In the genomic region with DNA sequence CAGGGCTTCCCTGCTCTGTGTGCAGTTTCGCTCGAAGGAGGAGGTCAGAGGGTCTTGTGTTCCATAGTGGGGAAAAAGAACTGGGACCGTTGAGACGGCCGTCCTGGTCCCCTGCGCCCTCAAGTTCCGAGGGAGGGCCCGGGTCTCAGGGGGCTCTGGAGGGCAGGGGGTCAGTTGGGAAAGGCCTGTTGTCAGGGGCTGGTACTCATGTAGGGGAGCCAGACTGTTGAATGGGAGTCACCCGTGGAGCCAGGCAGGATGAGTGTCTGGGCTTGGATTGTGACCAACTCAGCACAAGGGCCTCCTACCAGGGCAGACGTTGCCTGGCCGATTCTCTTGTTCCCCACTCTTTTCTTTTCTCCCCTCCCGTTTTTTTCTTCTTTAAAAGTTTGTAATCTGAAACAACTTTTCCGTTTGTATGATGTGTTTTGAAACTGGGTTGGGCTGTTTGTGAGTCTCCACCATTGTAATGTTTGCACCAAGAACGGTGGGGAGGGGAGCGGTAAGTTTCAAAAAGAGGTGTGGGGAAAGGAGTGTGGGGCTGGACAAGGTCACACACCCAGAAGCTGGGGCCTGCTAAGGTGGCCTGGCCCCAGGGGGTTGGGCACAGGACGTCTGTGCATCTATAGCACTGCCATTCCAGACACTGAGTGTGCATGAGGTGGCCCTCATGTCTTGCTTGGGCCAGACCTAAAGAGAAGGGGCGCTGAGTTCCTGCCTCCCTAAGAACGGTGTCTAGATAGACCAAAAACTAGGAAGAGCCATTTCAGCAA, we compare ENCODE assay signal across 1 cellular context.
A peak's percentile ranks its signal among the peaks of the same experiment; 100 is the strongest.
TF ChIP-seq lines count a peak whose summit lies in the region.

No MANE protein-coding gene starts in this region.

TF ChIP-seq in HepG2, 621 proteins besides CTCF, POLR2A, EP300 and RAD21 (continued from another document and continues in another):
- TF ChIP-seq, protein P1, sequence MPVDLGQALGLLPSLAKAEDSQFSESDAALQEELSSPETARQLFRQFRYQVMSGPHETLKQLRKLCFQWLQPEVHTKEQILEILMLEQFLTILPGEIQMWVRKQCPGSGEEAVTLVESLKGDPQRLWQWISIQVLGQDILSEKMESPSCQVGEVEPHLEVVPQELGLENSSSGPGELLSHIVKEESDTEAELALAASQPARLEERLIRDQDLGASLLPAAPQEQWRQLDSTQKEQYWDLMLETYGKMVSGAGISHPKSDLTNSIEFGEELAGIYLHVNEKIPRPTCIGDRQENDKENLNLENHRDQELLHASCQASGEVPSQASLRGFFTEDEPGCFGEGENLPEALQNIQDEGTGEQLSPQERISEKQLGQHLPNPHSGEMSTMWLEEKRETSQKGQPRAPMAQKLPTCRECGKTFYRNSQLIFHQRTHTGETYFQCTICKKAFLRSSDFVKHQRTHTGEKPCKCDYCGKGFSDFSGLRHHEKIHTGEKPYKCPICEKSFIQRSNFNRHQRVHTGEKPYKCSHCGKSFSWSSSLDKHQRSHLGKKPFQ (CRISPR knock-in tag; IDR thresholded peaks at IDR 0.05; ENCODE audit: insufficient replicate concordance) = peak; percentile 10
- TF ChIP-seq TBX2 (CRISPR knock-in tag; IDR thresholded peaks at IDR 0.05; ENCODE audit: borderline replicate concordance) (no peak; the same call in 1 of the 2 replicates), ZNF776 (CRISPR knock-in tag; IDR thresholded peaks at IDR 0.05) (0 out of 2 replicates have a peak, but pooled peaks have one; percentile 16), PTBP1 (IDR thresholded peaks at IDR 0.05; ENCODE audit: low read depth, low read length, poor library complexity, severe bottlenecking) (peak; percentile 4), ZNF891 (CRISPR knock-in tag; IDR thresholded peaks at IDR 0.05) (no peak), ZNF552 (CRISPR knock-in tag; IDR thresholded peaks at IDR 0.05; ENCODE audit: borderline replicate concordance) (no peak), PITX1 (CRISPR knock-in tag; IDR thresholded peaks at IDR 0.05) (no peak), ASH2L (IDR thresholded peaks at IDR 0.05; ENCODE audit: insufficient read length, low read depth, low read length) (peak; percentile 57), CC2D1A (CRISPR knock-in tag; IDR thresholded peaks at IDR 0.05) (0 out of 2 replicates have a peak, but pooled peaks have one; percentile 50), AGO1 (IDR thresholded peaks at IDR 0.05; ENCODE audit: low read depth, low read length, poor library complexity, severe bottlenecking) (peak; percentile 46), ZNF333 (CRISPR knock-in tag; IDR thresholded peaks at IDR 0.05; ENCODE audit: borderline replicate concordance) (0 out of 2 replicates have a peak, but pooled peaks have one; percentile 8), ZNF703 (CRISPR knock-in tag; IDR thresholded peaks at IDR 0.05; ENCODE audit: borderline replicate concordance) (no peak), KDM5A (IDR thresholded peaks at IDR 0.05; ENCODE audit: borderline replicate concordance, low read length) (no peak), ZC3H4 (CRISPR knock-in tag; IDR thresholded peaks at IDR 0.05; ENCODE audit: borderline replicate concordance) (no peak), U2AF2 (IDR thresholded peaks at IDR 0.05; ENCODE audit: low read depth, low read length) (0 out of 2 replicates have a peak, but pooled peaks have one; percentile 15), KDM5B (CRISPR knock-in tag; IDR thresholded peaks at IDR 0.05; ENCODE audit: borderline replicate concordance) (0 out of 2 replicates have a peak, but pooled peaks have one; percentile 18), ZMAT3 (CRISPR knock-in tag; conservative IDR thresholded peaks at IDR 0.05) (no peak), ZNF136 (CRISPR knock-in tag; IDR thresholded peaks at IDR 0.05; ENCODE audit: low read depth) (no peak), ZNF775 (CRISPR knock-in tag; IDR thresholded peaks at IDR 0.05; ENCODE audit: borderline replicate concordance) (no peak), ZNF629 (CRISPR knock-in tag; conservative IDR thresholded peaks at IDR 0.05) (no peak), NKX3-1 (CRISPR knock-in tag; IDR thresholded peaks at IDR 0.05) (no peak), KMT2A (CRISPR knock-in tag; IDR thresholded peaks at IDR 0.05) (peak; percentile 4; the same call in 1 of the 2 replicates), CREM (IDR thresholded peaks at IDR 0.05) (no peak), CREM (CRISPR knock-in tag; IDR thresholded peaks at IDR 0.05) (no peak), ZNF547 (CRISPR knock-in tag; IDR thresholded peaks at IDR 0.05) (no peak), ZNF331 (CRISPR knock-in tag; IDR thresholded peaks at IDR 0.05) (no peak), ZNF879 (CRISPR knock-in tag; IDR thresholded peaks at IDR 0.05) (no peak), SRSF4 (IDR thresholded peaks at IDR 0.05; ENCODE audit: low read depth, low read length, poor library complexity, severe bottlenecking) (no peak), ZNF501 (CRISPR knock-in tag; IDR thresholded peaks at IDR 0.05) (peak; percentile 40; the same call in 1 of the 2 replicates), YEATS2 (CRISPR knock-in tag; IDR thresholded peaks at IDR 0.05; ENCODE audit: borderline replicate concordance) (no peak), ZNF737 (CRISPR knock-in tag; IDR thresholded peaks at IDR 0.05; ENCODE audit: borderline replicate concordance) (no peak), SALL2 (CRISPR knock-in tag; IDR thresholded peaks at IDR 0.05) (no peak; the same call in 1 of the 2 replicates)
- TF ChIP-seq, protein P2, sequence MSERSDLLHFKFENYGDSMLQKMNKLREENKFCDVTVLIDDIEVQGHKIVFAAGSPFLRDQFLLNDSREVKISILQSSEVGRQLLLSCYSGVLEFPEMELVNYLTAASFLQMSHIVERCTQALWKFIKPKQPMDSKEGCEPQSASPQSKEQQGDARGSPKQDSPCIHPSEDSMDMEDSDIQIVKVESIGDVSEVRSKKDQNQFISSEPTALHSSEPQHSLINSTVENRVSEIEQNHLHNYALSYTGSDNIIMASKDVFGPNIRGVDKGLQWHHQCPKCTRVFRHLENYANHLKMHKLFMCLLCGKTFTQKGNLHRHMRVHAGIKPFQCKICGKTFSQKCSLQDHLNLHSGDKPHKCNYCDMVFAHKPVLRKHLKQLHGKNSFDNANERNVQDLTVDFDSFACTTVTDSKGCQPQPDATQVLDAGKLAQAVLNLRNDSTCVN (CRISPR knock-in tag; IDR thresholded peaks at IDR 0.05; ENCODE audit: borderline replicate concordance) = no peak
- TF ChIP-seq, protein P3, sequence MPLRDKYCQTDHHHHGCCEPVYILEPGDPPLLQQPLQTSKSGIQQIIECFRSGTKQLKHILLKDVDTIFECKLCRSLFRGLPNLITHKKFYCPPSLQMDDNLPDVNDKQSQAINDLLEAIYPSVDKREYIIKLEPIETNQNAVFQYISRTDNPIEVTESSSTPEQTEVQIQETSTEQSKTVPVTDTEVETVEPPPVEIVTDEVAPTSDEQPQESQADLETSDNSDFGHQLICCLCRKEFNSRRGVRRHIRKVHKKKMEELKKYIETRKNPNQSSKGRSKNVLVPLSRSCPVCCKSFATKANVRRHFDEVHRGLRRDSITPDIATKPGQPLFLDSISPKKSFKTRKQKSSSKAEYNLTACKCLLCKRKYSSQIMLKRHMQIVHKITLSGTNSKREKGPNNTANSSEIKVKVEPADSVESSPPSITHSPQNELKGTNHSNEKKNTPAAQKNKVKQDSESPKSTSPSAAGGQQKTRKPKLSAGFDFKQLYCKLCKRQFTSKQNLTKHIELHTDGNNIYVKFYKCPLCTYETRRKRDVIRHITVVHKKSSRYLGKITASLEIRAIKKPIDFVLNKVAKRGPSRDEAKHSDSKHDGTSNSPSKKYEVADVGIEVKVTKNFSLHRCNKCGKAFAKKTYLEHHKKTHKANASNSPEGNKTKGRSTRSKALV (CRISPR knock-in tag; IDR thresholded peaks at IDR 0.05) = no peak
- TF ChIP-seq, protein P4, sequence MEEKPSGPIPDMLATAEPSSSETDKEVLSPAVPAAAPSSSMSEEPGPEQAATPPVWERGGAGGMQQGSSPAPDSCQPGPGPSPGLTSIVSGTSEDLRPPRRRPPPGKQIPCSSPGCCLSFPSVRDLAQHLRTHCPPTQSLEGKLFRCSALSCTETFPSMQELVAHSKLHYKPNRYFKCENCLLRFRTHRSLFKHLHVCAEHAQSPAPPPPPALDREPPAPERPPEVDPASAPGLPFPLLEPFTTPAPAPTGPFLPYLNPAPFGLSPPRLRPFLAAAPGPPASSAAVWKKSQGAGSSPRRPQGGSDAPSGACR (CRISPR knock-in tag; IDR thresholded peaks at IDR 0.05) = no peak
- TF ChIP-seq, protein P5, sequence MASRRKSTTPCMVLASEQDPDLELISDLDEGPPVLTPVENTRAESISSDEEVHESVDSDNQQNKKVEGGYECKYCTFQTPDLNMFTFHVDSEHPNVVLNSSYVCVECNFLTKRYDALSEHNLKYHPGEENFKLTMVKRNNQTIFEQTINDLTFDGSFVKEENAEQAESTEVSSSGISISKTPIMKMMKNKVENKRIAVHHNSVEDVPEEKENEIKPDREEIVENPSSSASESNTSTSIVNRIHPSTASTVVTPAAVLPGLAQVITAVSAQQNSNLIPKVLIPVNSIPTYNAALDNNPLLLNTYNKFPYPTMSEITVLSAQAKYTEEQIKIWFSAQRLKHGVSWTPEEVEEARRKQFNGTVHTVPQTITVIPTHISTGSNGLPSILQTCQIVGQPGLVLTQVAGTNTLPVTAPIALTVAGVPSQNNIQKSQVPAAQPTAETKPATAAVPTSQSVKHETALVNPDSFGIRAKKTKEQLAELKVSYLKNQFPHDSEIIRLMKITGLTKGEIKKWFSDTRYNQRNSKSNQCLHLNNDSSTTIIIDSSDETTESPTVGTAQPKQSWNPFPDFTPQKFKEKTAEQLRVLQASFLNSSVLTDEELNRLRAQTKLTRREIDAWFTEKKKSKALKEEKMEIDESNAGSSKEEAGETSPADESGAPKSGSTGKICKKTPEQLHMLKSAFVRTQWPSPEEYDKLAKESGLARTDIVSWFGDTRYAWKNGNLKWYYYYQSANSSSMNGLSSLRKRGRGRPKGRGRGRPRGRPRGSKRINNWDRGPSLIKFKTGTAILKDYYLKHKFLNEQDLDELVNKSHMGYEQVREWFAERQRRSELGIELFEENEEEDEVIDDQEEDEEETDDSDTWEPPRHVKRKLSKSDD (CRISPR knock-in tag; IDR thresholded peaks at IDR 0.05; ENCODE audit: low read depth) = 0 out of 2 replicates have a peak, but pooled peaks have one; percentile 4
- TF ChIP-seq, protein P6, sequence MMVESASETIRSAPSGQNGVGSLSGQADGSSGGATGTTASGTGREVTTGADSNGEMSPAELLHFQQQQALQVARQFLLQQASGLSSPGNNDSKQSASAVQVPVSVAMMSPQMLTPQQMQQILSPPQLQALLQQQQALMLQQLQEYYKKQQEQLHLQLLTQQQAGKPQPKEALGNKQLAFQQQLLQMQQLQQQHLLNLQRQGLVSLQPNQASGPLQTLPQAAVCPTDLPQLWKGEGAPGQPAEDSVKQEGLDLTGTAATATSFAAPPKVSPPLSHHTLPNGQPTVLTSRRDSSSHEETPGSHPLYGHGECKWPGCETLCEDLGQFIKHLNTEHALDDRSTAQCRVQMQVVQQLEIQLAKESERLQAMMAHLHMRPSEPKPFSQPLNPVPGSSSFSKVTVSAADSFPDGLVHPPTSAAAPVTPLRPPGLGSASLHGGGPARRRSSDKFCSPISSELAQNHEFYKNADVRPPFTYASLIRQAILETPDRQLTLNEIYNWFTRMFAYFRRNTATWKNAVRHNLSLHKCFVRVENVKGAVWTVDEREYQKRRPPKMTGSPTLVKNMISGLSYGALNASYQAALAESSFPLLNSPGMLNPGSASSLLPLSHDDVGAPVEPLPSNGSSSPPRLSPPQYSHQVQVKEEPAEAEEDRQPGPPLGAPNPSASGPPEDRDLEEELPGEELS (CRISPR knock-in tag; IDR thresholded peaks at IDR 0.05) = 0 out of 2 replicates have a peak, but pooled peaks have one; percentile 24
- TF ChIP-seq, protein P7, sequence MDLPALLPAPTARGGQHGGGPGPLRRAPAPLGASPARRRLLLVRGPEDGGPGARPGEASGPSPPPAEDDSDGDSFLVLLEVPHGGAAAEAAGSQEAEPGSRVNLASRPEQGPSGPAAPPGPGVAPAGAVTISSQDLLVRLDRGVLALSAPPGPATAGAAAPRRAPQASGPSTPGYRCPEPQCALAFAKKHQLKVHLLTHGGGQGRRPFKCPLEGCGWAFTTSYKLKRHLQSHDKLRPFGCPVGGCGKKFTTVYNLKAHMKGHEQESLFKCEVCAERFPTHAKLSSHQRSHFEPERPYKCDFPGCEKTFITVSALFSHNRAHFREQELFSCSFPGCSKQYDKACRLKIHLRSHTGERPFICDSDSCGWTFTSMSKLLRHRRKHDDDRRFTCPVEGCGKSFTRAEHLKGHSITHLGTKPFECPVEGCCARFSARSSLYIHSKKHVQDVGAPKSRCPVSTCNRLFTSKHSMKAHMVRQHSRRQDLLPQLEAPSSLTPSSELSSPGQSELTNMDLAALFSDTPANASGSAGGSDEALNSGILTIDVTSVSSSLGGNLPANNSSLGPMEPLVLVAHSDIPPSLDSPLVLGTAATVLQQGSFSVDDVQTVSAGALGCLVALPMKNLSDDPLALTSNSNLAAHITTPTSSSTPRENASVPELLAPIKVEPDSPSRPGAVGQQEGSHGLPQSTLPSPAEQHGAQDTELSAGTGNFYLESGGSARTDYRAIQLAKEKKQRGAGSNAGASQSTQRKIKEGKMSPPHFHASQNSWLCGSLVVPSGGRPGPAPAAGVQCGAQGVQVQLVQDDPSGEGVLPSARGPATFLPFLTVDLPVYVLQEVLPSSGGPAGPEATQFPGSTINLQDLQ (CRISPR knock-in tag; IDR thresholded peaks at IDR 0.05) = no peak
- TF ChIP-seq, protein P8, sequence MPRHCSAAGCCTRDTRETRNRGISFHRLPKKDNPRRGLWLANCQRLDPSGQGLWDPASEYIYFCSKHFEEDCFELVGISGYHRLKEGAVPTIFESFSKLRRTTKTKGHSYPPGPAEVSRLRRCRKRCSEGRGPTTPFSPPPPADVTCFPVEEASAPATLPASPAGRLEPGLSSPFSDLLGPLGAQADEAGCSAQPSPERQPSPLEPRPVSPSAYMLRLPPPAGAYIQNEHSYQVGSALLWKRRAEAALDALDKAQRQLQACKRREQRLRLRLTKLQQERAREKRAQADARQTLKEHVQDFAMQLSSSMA (CRISPR knock-in tag; IDR thresholded peaks at IDR 0.05) = no peak
- TF ChIP-seq, protein P9, sequence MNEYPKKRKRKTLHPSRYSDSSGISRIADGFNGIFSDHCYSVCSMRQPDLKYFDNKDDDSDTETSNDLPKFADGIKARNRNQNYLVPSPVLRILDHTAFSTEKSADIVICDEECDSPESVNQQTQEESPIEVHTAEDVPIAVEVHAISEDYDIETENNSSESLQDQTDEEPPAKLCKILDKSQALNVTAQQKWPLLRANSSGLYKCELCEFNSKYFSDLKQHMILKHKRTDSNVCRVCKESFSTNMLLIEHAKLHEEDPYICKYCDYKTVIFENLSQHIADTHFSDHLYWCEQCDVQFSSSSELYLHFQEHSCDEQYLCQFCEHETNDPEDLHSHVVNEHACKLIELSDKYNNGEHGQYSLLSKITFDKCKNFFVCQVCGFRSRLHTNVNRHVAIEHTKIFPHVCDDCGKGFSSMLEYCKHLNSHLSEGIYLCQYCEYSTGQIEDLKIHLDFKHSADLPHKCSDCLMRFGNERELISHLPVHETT (CRISPR knock-in tag; conservative IDR thresholded peaks at IDR 0.05) = no peak
- TF ChIP-seq, protein P10, sequence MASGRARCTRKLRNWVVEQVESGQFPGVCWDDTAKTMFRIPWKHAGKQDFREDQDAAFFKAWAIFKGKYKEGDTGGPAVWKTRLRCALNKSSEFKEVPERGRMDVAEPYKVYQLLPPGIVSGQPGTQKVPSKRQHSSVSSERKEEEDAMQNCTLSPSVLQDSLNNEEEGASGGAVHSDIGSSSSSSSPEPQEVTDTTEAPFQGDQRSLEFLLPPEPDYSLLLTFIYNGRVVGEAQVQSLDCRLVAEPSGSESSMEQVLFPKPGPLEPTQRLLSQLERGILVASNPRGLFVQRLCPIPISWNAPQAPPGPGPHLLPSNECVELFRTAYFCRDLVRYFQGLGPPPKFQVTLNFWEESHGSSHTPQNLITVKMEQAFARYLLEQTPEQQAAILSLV (CRISPR knock-in tag; IDR thresholded peaks at IDR 0.05; ENCODE audit: borderline replicate concordance) = 0 out of 2 replicates have a peak, but pooled peaks have one; percentile 11
